Comparison of ENCODE assay signal across 9 cellular contexts in genomic region chr19:42271045-42271419, GRCh38. TPM values are rescaled to one million over a fixed set of nuclear protein-coding genes. Genes with fewer than 3 reads are reported as not detected.
DNase-seq lines count a peak whose midpoint lies in the region; ATAC-seq and TF ChIP-seq lines count a peak whose summit lies in the region.
"Had no signal": no experiment of that assay in that cellular context is flagged by ENCODE, and none has a peak within 500 bp of the region (broad histone marks: within the 10 kb centered on the region; RNA-seq: fewer than 3 reads in every experiment).

No MANE protein-coding gene starts in this region.

- peaks cover 44% of the 10 kb centered on the region for H3K4me1 Mint-ChIP-seq in activated T-helper 1 cell treated with anti-CD3 and anti-CD28 coated beads, Interleukin-12 subunit alpha, Interleukin-12 subunit beta, Interleukin-2, Interleukin-4 antibody, amounts not matched to agents 30 ng/mL and 10 ng/mL and 1 ng/mL, durations not matched to agents 14 hours and 24 hours and 36 hours (ENCODE audit: low read depth)
- peaks cover 21% of the 10 kb centered on the region for H3K4me1 Mint-ChIP-seq in glutamatergic neuron (ENCODE audit: low read depth, unreplicated experiment)

- no peak overlapping the region for H3K4me3 Mint-ChIP-seq in activated T-helper 1 cell treated with anti-CD3 and anti-CD28 coated beads, Interleukin-12 subunit alpha, Interleukin-12 subunit beta, Interleukin-2, Interleukin-4 antibody, amounts not matched to agents 30 ng/mL and 10 ng/mL and 1 ng/mL, durations not matched to agents 14 hours and 24 hours and 36 hours
- peak overlapping the region; percentile 67 for H3K4me3 Mint-ChIP-seq in glutamatergic neuron (ENCODE audit: unreplicated experiment)

- no peaks in the 10 kb centered on the region for H3K9me3 Mint-ChIP-seq in activated T-helper 1 cell treated with anti-CD3 and anti-CD28 coated beads, Interleukin-12 subunit alpha, Interleukin-12 subunit beta, Interleukin-2, Interleukin-4 antibody, amounts not matched to agents 30 ng/mL and 10 ng/mL and 1 ng/mL, durations not matched to agents 14 hours and 24 hours and 36 hours
- peaks cover 7% of the 10 kb centered on the region for H3K9me3 Mint-ChIP-seq in glutamatergic neuron (ENCODE audit: unreplicated experiment)

- POLR2A ChIA-PET in HEK293 (lab: Yijun Ruan, JAX) = interaction anchor here (2.7 kb wide), 1 partner anchor 28 kb away, joined by 18 read pairs; the partner anchor contains the start of gene GSK3A

- intact Hi-C loops in activated T-helper 1 cell treated with anti-CD3 and anti-CD28 coated beads, Interleukin-12 subunit alpha, Interleukin-12 subunit beta, Interleukin-2, Interleukin-4 antibody, amounts not matched to agents 30 ng/mL and 10 ng/mL and 1 ng/mL, durations not matched to agents 14 hours and 24 hours and 36 hours (cut with micrococcal nuclease) = no loop called here
- intact Hi-C loops in spleen (cut with DNase I; ENCODE audit: low total_unique reads) = no loop called here

- no peak for DNase-seq in activated T-helper 1 cell treated with anti-CD3 and anti-CD28 coated beads, Interleukin-12 subunit alpha, Interleukin-12 subunit beta, Interleukin-2, Interleukin-4 antibody, amounts not matched to agents 30 ng/mL and 10 ng/mL and 1 ng/mL, durations not matched to agents 14 hours and 24 hours and 36 hours (ENCODE audit: low spot score)
- DNase-seq in glutamatergic neuron = no peak
- DNase-seq in spleen = no peak
- no peak for DNase-seq in NCI-H2107 (lab: John Stamatoyannopoulos, UW)
- DNase-seq in NAMALWA (ENCODE audit: low spot score) = no peak
- no peak for DNase-seq in NCI-H526 (lab: John Stamatoyannopoulos, UW)
- DNase-seq: NCI-H446 treated with DMSO at 0.1 percent for 48 hours had no signal

- H3K9me3 ChIP-seq in HEK293 (ENCODE audit: control insufficient read depth, insufficient read depth, low read depth, low read length) (no peaks in the 10 kb centered on the region), spleen (no peaks in the 10 kb centered on the region)

- H3K4me1 ChIP-seq in HEK293 (ENCODE audit: control insufficient read depth, insufficient read depth, low read length) (peaks cover 16% of the 10 kb centered on the region), spleen (peaks cover 41 to 74% (median 60%) of the 10 kb centered on the region in 6 donors)

- peak overlapping the region; percentile 60; the same call in 1 of the 2 replicates for H3K27ac ChIP-seq in HEK293 (ENCODE audit: extremely low read depth, low read depth, low read length)
- peak overlapping the region; percentile 76 to 100 (median 98) for H3K27ac ChIP-seq in spleen

- H3K36me3 ChIP-seq in HEK293 (ENCODE audit: control insufficient read depth in 2 of 2, insufficient read depth in 1 of 2, low read length in 2 of 2) (peaks cover 5 to 44% of the 10 kb centered on the region in 2 experiments), spleen (peaks cover 0 to 45% (median 33%) of the 10 kb centered on the region in 6 donors)

- no peaks in the 10 kb centered on the region for H3K27me3 Mint-ChIP-seq in activated T-helper 1 cell treated with anti-CD3 and anti-CD28 coated beads, Interleukin-12 subunit alpha, Interleukin-12 subunit beta, Interleukin-2, Interleukin-4 antibody, amounts not matched to agents 30 ng/mL and 10 ng/mL and 1 ng/mL, durations not matched to agents 14 hours and 24 hours and 36 hours (ENCODE audit: insufficient read depth)
- peaks cover 4% of the 10 kb centered on the region for H3K27me3 Mint-ChIP-seq in glutamatergic neuron (ENCODE audit: unreplicated experiment)

- H3K36me3 Mint-ChIP-seq in activated T-helper 1 cell treated with anti-CD3 and anti-CD28 coated beads, Interleukin-12 subunit alpha, Interleukin-12 subunit beta, Interleukin-2, Interleukin-4 antibody, amounts not matched to agents 30 ng/mL and 10 ng/mL and 1 ng/mL, durations not matched to agents 14 hours and 24 hours and 36 hours (ENCODE audit: low read depth) = peaks cover 20% of the 10 kb centered on the region
- H3K36me3 Mint-ChIP-seq in glutamatergic neuron (ENCODE audit: unreplicated experiment) = no peaks in the 10 kb centered on the region

- TF ChIP-seq CTCF in HEK293 (tag by site-specific recombination; IDR thresholded peaks at IDR 0.05) = no peak
- TF ChIP-seq CTCF in glutamatergic neuron (IDR thresholded peaks at IDR 0.05; ENCODE audit: partially characterized antibody, unreplicated experiment) = no peak
- no peak for TF ChIP-seq CTCF in spleen (IDR thresholded peaks at IDR 0.05 in 8 of 11, conservative IDR thresholded peaks at IDR 0.05 in 3 of 11)

- H3K4me3 ChIP-seq in HEK293 (ENCODE audit: low read depth, low read length) (no peak overlapping the region), spleen (peak overlapping the region in 6 of 8 donors; percentile 48 to 69 (median 52))

- CTCF ChIA-PET in HEK293 (lab: Yijun Ruan, JAX) = interaction anchor here (1.3 to 2.7 kb wide), 2 partner anchors 9 to 25 kb away, joined by 5 to 28 read pairs; no protein-coding TSS in a partner anchor

- H3K27me3 ChIP-seq in spleen (replicated peaks in 1 of 7) = no peaks in the 10 kb centered on the region

- ATAC-seq in HG03196 (IDR thresholded peaks at IDR 0.05; ENCODE audit: unreplicated experiment) = no peak

- H3K27ac Mint-ChIP-seq in activated T-helper 1 cell treated with anti-CD3 and anti-CD28 coated beads, Interleukin-12 subunit alpha, Interleukin-12 subunit beta, Interleukin-2, Interleukin-4 antibody, amounts not matched to agents 30 ng/mL and 10 ng/mL and 1 ng/mL, durations not matched to agents 14 hours and 24 hours and 36 hours = peak overlapping the region; percentile 88
- H3K27ac Mint-ChIP-seq in glutamatergic neuron (ENCODE audit: unreplicated experiment) = no peak overlapping the region

- TF ChIP-seq POLR2A in spleen (IDR thresholded peaks at IDR 0.05) = no peak

- 44 to 75% (median 56%) methylated on average over 3 of the region's 3 CpGs for WGBS in spleen, 5 donors

TF ChIP-seq in HEK293, 187 proteins besides CTCF, POLR2A, EP300 and RAD21:
- no peak for TF ChIP-seq ZNF394 (tag by site-specific recombination; IDR thresholded peaks at IDR 0.05; ENCODE audit: borderline replicate concordance)
- no peak for TF ChIP-seq ZSCAN23 (tag by site-specific recombination; IDR thresholded peaks at IDR 0.05)
- no peak for TF ChIP-seq ZNF169 (tag by site-specific recombination; IDR thresholded peaks at IDR 0.05)
- no peak for TF ChIP-seq ZBTB7A (tag by site-specific recombination; IDR thresholded peaks at IDR 0.05; ENCODE audit: low read depth)
- no peak for TF ChIP-seq SP7 (tag by site-specific recombination; IDR thresholded peaks at IDR 0.05)
- no peak for TF ChIP-seq RBAK (tag by site-specific recombination; IDR thresholded peaks at IDR 0.05)
- TF ChIP-seq SETDB1 (IDR thresholded peaks at IDR 0.05; ENCODE audit: insufficient read length, low read length) = no peak
- no peak for TF ChIP-seq ZNF571 (tag by site-specific recombination; IDR thresholded peaks at IDR 0.05)
- TF ChIP-seq EGR2 (tag by site-specific recombination; IDR thresholded peaks at IDR 0.05; ENCODE audit: low read depth) = no peak
- TF ChIP-seq FEZF1 (tag by site-specific recombination; IDR thresholded peaks at IDR 0.05) = no peak

RNA-seq across cellular contexts. Expression of gene CIC, which starts 2.0 kb away (rescaled TPM):
- 66.9 and 68.0 TPM in 2 replicates for total RNA-seq in activated T-helper 1 cell treated with anti-CD3 and anti-CD28 coated beads, Interleukin-12 subunit alpha, Interleukin-12 subunit beta, Interleukin-2, Interleukin-4 antibody, amounts not matched to agents 30 ng/mL and 10 ng/mL and 1 ng/mL, durations not matched to agents 14 hours and 24 hours and 36 hours
- total RNA-seq in glutamatergic neuron (ENCODE audit: unreplicated experiment) = 150 TPM
- 100 to 1,000 TPM in 1 of 7 donors, 10 to 100 TPM in 6; 63.8 to 100 (median 76.7) TPM for total RNA-seq in spleen
- 10 to 100 TPM; 12.5 to 43.6 (median 16.8) TPM for polyA plus RNA-seq in spleen

RNA-seq across cellular contexts. Expression of gene ERF, which starts 16.1 kb away (rescaled TPM):
- total RNA-seq in activated T-helper 1 cell treated with anti-CD3 and anti-CD28 coated beads, Interleukin-12 subunit alpha, Interleukin-12 subunit beta, Interleukin-2, Interleukin-4 antibody, amounts not matched to agents 30 ng/mL and 10 ng/mL and 1 ng/mL, durations not matched to agents 14 hours and 24 hours and 36 hours = 71.9 and 78.4 TPM in 2 replicates
- total RNA-seq in glutamatergic neuron (ENCODE audit: unreplicated experiment) (28.0 TPM), spleen (10 to 100 TPM; 36.8 to 73.1 (median 56.4) TPM)
- 10 to 100 TPM; 13.5 to 49.7 (median 17.7) TPM for polyA plus RNA-seq in spleen

RNA-seq across cellular contexts. Expression of gene GSK3A, which starts 28.6 kb away (rescaled TPM):
- 56.6 and 57.2 TPM in 2 replicates for total RNA-seq in activated T-helper 1 cell treated with anti-CD3 and anti-CD28 coated beads, Interleukin-12 subunit alpha, Interleukin-12 subunit beta, Interleukin-2, Interleukin-4 antibody, amounts not matched to agents 30 ng/mL and 10 ng/mL and 1 ng/mL, durations not matched to agents 14 hours and 24 hours and 36 hours
- total RNA-seq in glutamatergic neuron (ENCODE audit: unreplicated experiment) (83.2 TPM), spleen (10 to 100 TPM; 20.8 to 33.1 (median 31.1) TPM)
- 10 to 100 TPM; 22.7 to 39.3 (median 26.4) TPM for polyA plus RNA-seq in spleen

RNA-seq across cellular contexts. Expression of gene PRR19, which starts 30.9 kb away (rescaled TPM):
- 1.0 and 1.4 TPM in 2 replicates for total RNA-seq in activated T-helper 1 cell treated with anti-CD3 and anti-CD28 coated beads, Interleukin-12 subunit alpha, Interleukin-12 subunit beta, Interleukin-2, Interleukin-4 antibody, amounts not matched to agents 30 ng/mL and 10 ng/mL and 1 ng/mL, durations not matched to agents 14 hours and 24 hours and 36 hours
- total RNA-seq in glutamatergic neuron (ENCODE audit: unreplicated experiment) (1.6 TPM), spleen (1 to 10 TPM in 2 of 7 donors, under 1 TPM in 3, not detected in 2; 0.46 to 1.2 (median 0.60) TPM)
- under 1 TPM; 0.33 to 0.61 (median 0.49) TPM for polyA plus RNA-seq in spleen

RNA-seq across cellular contexts. Expression of gene PAFAH1B3, which starts 31.4 kb away (rescaled TPM):
- 48.7 and 50.1 TPM in 2 replicates for total RNA-seq in activated T-helper 1 cell treated with anti-CD3 and anti-CD28 coated beads, Interleukin-12 subunit alpha, Interleukin-12 subunit beta, Interleukin-2, Interleukin-4 antibody, amounts not matched to agents 30 ng/mL and 10 ng/mL and 1 ng/mL, durations not matched to agents 14 hours and 24 hours and 36 hours
- 199 TPM for total RNA-seq in glutamatergic neuron (ENCODE audit: unreplicated experiment)
- total RNA-seq in spleen = 10 to 100 TPM; 13.7 to 20.3 (median 15.5) TPM
- 10 to 100 TPM; 24.3 to 34.3 (median 29.9) TPM for polyA plus RNA-seq in spleen
